Comparison of ENCODE assay signal across 18 cellular contexts in genomic region chr17:39628655-39629493, GRCh38. TPM values are rescaled to one million over a fixed set of nuclear protein-coding genes. Genes with fewer than 3 reads are reported as not detected.
A peak's percentile ranks its signal among the peaks of the same experiment; 100 is the strongest.
DNase-seq lines count a peak whose midpoint lies in the region; ATAC-seq, FAIRE-seq and TF ChIP-seq lines count a peak whose summit lies in the region.
"Had no signal": no experiment of that assay in that cellular context is flagged by ENCODE, and none has a peak within 500 bp of the region (broad histone marks: within the 10 kb centered on the region; RNA-seq: fewer than 3 reads in every experiment).

No MANE protein-coding gene starts in this region.

- H3K9ac ChIP-seq in mucosa of stomach (ENCODE audit: low read length), result peak overlapping the region; percentile 60

- 43 to 56% methylated on average over 8 to 10 of the region's 10 CpGs for WGBS in body of pancreas, 2 donors

- intact Hi-C loops in body of pancreas (cut with DNase I), result no loop called here
- intact Hi-C loops in A673 (cut with micrococcal nuclease; ENCODE audit: unreplicated experiment), result no loop called here

- peaks cover 70% of the 10 kb centered on the region for H3K4me1 ChIP-seq in body of pancreas
- peaks cover 77% of the 10 kb centered on the region for H3K4me1 ChIP-seq in mucosa of stomach (ENCODE audit: control insufficient read depth, insufficient read depth, low read length)
- H3K4me1 ChIP-seq in A673 (ENCODE audit: insufficient read depth, low read length, poor library complexity, severe bottlenecking), result peaks cover 6% of the 10 kb centered on the region

- H3K27ac ChIP-seq in body of pancreas (peak overlapping the region in 3 of 4 donors; percentile 70 to 87 (median 85)), A673 (ENCODE audit: low read depth, low read length, poor library complexity, severe bottlenecking) (no peak overlapping the region)
- H3K27ac ChIP-seq: ovary, VCaP had no signal

- DNase-seq in COR-L47 (lab: John Stamatoyannopoulos, UW) (peak; percentile 55), NCI-H1436 (lab: John Stamatoyannopoulos, UW) (peak; percentile 77), body of pancreas (peak in 3 of 4 donors; percentile 22 to 51 (median 45)), EL (no peak), H4 (ENCODE audit: low spot score) (no peak), A673 (ENCODE audit: low spot score) (no peak), frontal cortex (ENCODE audit: low spot score in 2 of 2) (no peak)
- DNase-seq: activated effector memory CD4-positive, alpha-beta T cell treated with anti-CD3 and anti-CD28 coated beads, Interleukin-2, amount 50 U/mL, for 16 hours; effector memory CD8-positive, alpha-beta T cell; Karpas-422; ovary; substantia nigra had no signal

- TF ChIP-seq CTCF in body of pancreas (IDR thresholded peaks at IDR 0.05) (no peak), A673 (conservative IDR thresholded peaks at IDR 0.05; ENCODE audit: low read depth, low read length) (no peak)

- peak; percentile 5 for ATAC-seq in body of pancreas
- ATAC-seq: effector memory CD8-positive, alpha-beta T cell; HCT116 had no signal

- CTCF ChIA-PET in A673 (lab: Charles Lee), result interaction anchor here (0.6 kb wide), 1 partner anchor 52 kb away, joined by 3 read pairs; no protein-coding TSS in a partner anchor

- FAIRE-seq in frontal cortex (lab: Jason Lieb, UNC), result no peak

- BruUV-seq in A673 (replicated peaks; lab: Mats Ljungman, UMichigan), result no TSS peak

- POLR2A ChIA-PET in A673 (lab: Charles Lee; ENCODE audit: low non-redundant PET), result interaction anchor here (0.6 kb wide), 1 partner anchor 17 kb away, joined by 3 read pairs; no protein-coding TSS in a partner anchor

- H3K9me3 ChIP-seq in body of pancreas, result no peaks in the 10 kb centered on the region
- H3K9me3 ChIP-seq in mucosa of stomach (ENCODE audit: control insufficient read depth, low read length), result no peaks in the 10 kb centered on the region
- H3K9me3 ChIP-seq in A673 (ENCODE audit: low read depth, low read length, poor library complexity, severe bottlenecking), result no peaks in the 10 kb centered on the region
- H3K9me3 ChIP-seq: ovary had no signal

- H3K36me3 ChIP-seq in body of pancreas (replicated peaks in 1 of 2; ENCODE audit: insufficient read depth in 1 of 2, low read depth in 2 of 2), result no peaks in the 10 kb centered on the region
- no peaks in the 10 kb centered on the region for H3K36me3 ChIP-seq in mucosa of stomach (ENCODE audit: control insufficient read depth, insufficient read depth, low read length)
- H3K36me3 ChIP-seq in A673 (ENCODE audit: insufficient read depth, low read length, poor library complexity, severe bottlenecking), result no peaks in the 10 kb centered on the region
- H3K36me3 ChIP-seq: ovary had no signal

- peaks cover 0 to 11% of the 10 kb centered on the region in 2 donors for H3K27me3 ChIP-seq in body of pancreas
- peaks cover 28% of the 10 kb centered on the region for H3K27me3 ChIP-seq in mucosa of stomach (ENCODE audit: control insufficient read depth, insufficient read depth, low read length)
- no peaks in the 10 kb centered on the region for H3K27me3 ChIP-seq in A673 (replicated peaks; ENCODE audit: insufficient read depth, low read depth, low read length, poor library complexity)
- H3K27me3 ChIP-seq: ovary had no signal

- H3K4me3 ChIP-seq in body of pancreas, result no peak overlapping the region
- peak overlapping the region; percentile 14 for H3K4me3 ChIP-seq in mucosa of stomach (ENCODE audit: low read length)
- H3K4me3 ChIP-seq in A673 (ENCODE audit: low read depth, low read length, poor library complexity, severe bottlenecking), result no peak overlapping the region
- H3K4me3 ChIP-seq: ovary had no signal

- TF ChIP-seq POLR2A in body of pancreas (IDR thresholded peaks at IDR 0.05), result no peak

RNA-seq across cellular contexts. Expression of gene PPP1R1B, which starts 2.1 kb away (rescaled TPM):
- total RNA-seq in body of pancreas, result 10 to 100 TPM; 38.4 to 75.8 TPM
- not detected in 2 replicates for total RNA-seq in H4 (2014; rRNA removed; shearing (Covaris generic))
- 8.2 and 11.7 TPM in 2 replicates for total RNA-seq in A673 (2021)
- 27.3 TPM for total RNA-seq in frontal cortex
- total RNA-seq: activated CD8-positive, alpha-beta memory T cell treated with anti-CD3 and anti-CD28 coated beads for 36 hours; fibroblast of villous mesenchyme; OCI-LY7 had no signal

RNA-seq across cellular contexts. Expression of gene STARD3, which starts 8.1 kb away (rescaled TPM):
- 10 to 100 TPM; 30.1 to 63.9 TPM for total RNA-seq in body of pancreas
- total RNA-seq in H4 (2014; rRNA removed; shearing (Covaris generic)), result 20.7 and 22.9 TPM in 2 replicates
- total RNA-seq in A673 (2021), result 21.3 and 31.4 TPM in 2 replicates
- 17.5 TPM for total RNA-seq in frontal cortex

RNA-seq across cellular contexts. Expression of gene NEUROD2, which starts 21.2 kb away (rescaled TPM):
- not detected for total RNA-seq in body of pancreas
- 0.02 TPM in 1 of 2 replicates, not detected in the other for total RNA-seq in H4 (2014; rRNA removed; shearing (Covaris generic))
- not detected in 2 replicates for total RNA-seq in A673 (2021)
- total RNA-seq in frontal cortex, result 44.8 TPM
- total RNA-seq: activated CD8-positive, alpha-beta memory T cell treated with anti-CD3 and anti-CD28 coated beads for 36 hours; fibroblast of villous mesenchyme; OCI-LY7; ovary had no signal

RNA-seq across cellular contexts. Expression of gene TCAP, which starts 36.3 kb away (rescaled TPM):
- total RNA-seq in body of pancreas, result under 1 TPM in 1 of 2 donors, not detected in 1; 0.26 TPM
- 0.81 TPM in 1 of 2 replicates, not detected in the other for total RNA-seq in H4 (2014; rRNA removed; shearing (Covaris generic))
- 0.54 and 0.79 TPM in 2 replicates for total RNA-seq in A673 (2021)
- 0.82 TPM for total RNA-seq in frontal cortex
- total RNA-seq: fibroblast of villous mesenchyme had no signal

RNA-seq across cellular contexts. Expression of gene PNMT, which starts 39.4 kb away (rescaled TPM):
- 1 to 10 TPM; 1.3 to 2.6 TPM for total RNA-seq in body of pancreas
- not detected in 2 replicates for total RNA-seq in H4 (2014; rRNA removed; shearing (Covaris generic))
- not detected in 2 replicates for total RNA-seq in A673 (2021)
- 3.7 TPM for total RNA-seq in frontal cortex
- total RNA-seq: fibroblast of villous mesenchyme, OCI-LY7 had no signal

Comparison
In these comparisons a context has a peak if more than half of its experiments do, and no peak if none do; other contexts are left out.
1. DNase-seq: peak in COR-L47 (single experiment), NCI-H1436 (single experiment) and body of pancreas (3 of 4); none in EL (single experiment), H4 (single experiment), A673 (single experiment) and frontal cortex (0 of 2).
2. RNA of gene NEUROD2, which starts 21.2 kb away (total RNA-seq): 44.8 TPM in frontal cortex (single experiment); 0.02 TPM in H4, not detected in body of pancreas and not detected in A673; every median in the first group is over 10 times any median in the second.